8 cellular contexts compared by ENCODE assay signal in the genomic region with DNA sequence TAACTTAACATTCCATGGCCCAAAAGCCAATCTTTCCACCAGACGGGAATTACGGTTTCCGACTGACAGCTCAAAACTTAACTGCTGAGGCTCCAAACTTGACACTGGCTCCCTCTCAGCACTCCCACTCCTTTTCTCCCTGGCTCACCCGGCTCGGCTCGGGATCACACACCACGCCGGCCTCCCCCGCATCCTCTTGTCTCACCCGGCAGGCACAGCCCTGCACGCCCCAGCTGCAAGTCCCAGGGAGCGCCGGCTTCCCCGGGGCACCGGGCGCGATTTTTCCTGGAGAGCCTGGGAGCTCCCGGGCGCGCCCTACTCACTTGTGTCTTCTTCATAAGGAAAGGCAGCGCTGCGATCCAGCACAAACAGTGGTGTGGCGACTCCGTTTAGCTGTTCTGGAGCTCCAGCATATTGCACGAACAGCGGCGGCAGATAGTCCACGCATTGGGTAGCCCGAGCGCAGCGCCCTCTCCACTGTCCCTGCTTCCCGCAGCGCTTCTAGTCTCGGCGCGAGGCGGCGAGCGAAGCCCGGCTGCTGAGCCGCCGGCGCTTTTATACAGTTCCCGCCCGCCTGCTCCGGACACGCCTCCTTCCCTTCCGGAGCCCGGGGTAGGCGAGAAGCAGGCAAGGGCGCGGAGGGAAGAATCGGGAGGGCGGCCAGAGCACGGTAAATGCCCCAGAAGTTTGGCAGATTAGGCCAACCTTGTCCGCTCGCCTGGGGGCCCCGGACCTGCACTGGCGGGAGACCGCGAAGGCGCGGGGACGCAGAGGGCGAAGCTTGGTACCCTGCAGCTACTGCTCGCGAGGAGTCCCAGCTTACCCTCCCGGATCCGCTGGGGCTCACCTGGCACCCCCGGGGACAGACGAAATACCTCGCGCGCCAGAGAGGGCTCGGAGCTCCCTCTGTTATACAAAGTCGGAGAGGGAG. TPM values are rescaled to one million over a fixed set of nuclear protein-coding genes. Genes with fewer than 3 reads are reported as not detected.
DNase-seq lines count a peak whose midpoint lies in the region; ATAC-seq and TF ChIP-seq lines count a peak whose summit lies in the region.

A gene with protein sequence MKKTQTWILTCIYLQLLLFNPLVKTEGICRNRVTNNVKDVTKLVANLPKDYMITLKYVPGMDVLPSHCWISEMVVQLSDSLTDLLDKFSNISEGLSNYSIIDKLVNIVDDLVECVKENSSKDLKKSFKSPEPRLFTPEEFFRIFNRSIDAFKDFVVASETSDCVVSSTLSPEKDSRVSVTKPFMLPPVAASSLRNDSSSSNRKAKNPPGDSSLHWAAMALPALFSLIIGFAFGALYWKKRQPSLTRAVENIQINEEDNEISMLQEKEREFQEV (minus strand): TSS at position 531 of the 931 bp plus-strand sequence. CDS start 193 bp downstream, at position 338.

- peaks cover 43% of the 10 kb centered on the region for H3K27me3 ChIP-seq in GM23338 (ENCODE audit: insufficient read depth)
- no peaks in the 10 kb centered on the region for H3K27me3 ChIP-seq in MM.1S (replicated peaks; ENCODE audit: insufficient read depth, low read length)
- no peaks in the 10 kb centered on the region for H3K27me3 ChIP-seq in RWPE2 (ENCODE audit: insufficient read depth, poor library complexity, severe bottlenecking)

- H3K9me3 ChIP-seq in MM.1S (replicated peaks; ENCODE audit: insufficient read depth, low read length) (no peaks in the 10 kb centered on the region), RWPE2 (ENCODE audit: severe bottlenecking) (no peaks in the 10 kb centered on the region)

- H3K9me2 ChIP-seq in GM23338 (ENCODE audit: insufficient read depth) (no peaks in the 10 kb centered on the region), MM.1S (replicated peaks; ENCODE audit: insufficient read depth, low read length) (no peaks in the 10 kb centered on the region)

- H3K4me2 ChIP-seq in GM23338 (peak within 1 kb of the TSS; percentile 93), MM.1S (ENCODE audit: low read depth, low read length) (peak within 1 kb of the TSS; percentile 95)

- peak; percentile 91 for DNase-seq in EH (ENCODE audit: low read depth)
- peak; percentile 92 for DNase-seq in GM23338 (ENCODE audit: low spot score)
- peak; percentile 70 for DNase-seq in MM.1S
- DNase-seq in RWPE2 (ENCODE audit: low spot score) = peak; percentile 75
- DNase-seq in cerebellar cortex (ENCODE audit: low spot score) = peak; percentile 12
- DNase-seq in iPS-NIHi11 (ENCODE audit: low spot score) = peak; percentile 90
- DNase-seq in skeletal muscle cell (ENCODE audit: low read depth) = peak; percentile 65
- DNase-seq in pons (ENCODE audit: low spot score) = no peak

- peak within 1 kb of the TSS; percentile 15; the same call in 1 of the 2 replicates for H3K9ac ChIP-seq in MM.1S (ENCODE audit: low read length)

- H3K36me3 ChIP-seq in GM23338 (ENCODE audit: insufficient read depth) = no peaks in the 10 kb centered on the region
- H3K36me3 ChIP-seq in MM.1S (replicated peaks; ENCODE audit: insufficient read depth, low read length) = no peaks in the 10 kb centered on the region
- H3K36me3 ChIP-seq in RWPE2 (ENCODE audit: low read depth) = no peaks in the 10 kb centered on the region

- H4K20me1 ChIP-seq in GM23338 (replicated peaks; ENCODE audit: insufficient read depth) (peaks cover 9% of the 10 kb centered on the region; the same call in 1 of the 2 replicates), MM.1S (ENCODE audit: insufficient read depth, low read length) (no peaks in the 10 kb centered on the region)

- no peak within 1 kb of the TSS for H3K27ac Mint-ChIP-seq in GM23338

- H2AFZ ChIP-seq in GM23338 (peak within 1 kb of the TSS; percentile 77), MM.1S (ENCODE audit: low read length) (peak within 1 kb of the TSS; percentile 63)

- H3F3A ChIP-seq in GM23338 (replicated peaks; ENCODE audit: low read depth) (no peaks in the 10 kb centered on the region), MM.1S (ENCODE audit: insufficient read depth, low read length) (no peaks in the 10 kb centered on the region)

- peaks cover 47% of the 10 kb centered on the region for H3K4me1 ChIP-seq in GM23338 (ENCODE audit: insufficient read depth)
- H3K4me1 ChIP-seq in MM.1S (ENCODE audit: low read length) = no peaks in the 10 kb centered on the region
- peaks cover 21% of the 10 kb centered on the region for H3K4me1 ChIP-seq in RWPE2 (ENCODE audit: insufficient read depth, poor library complexity, severe bottlenecking)

- TF ChIP-seq CTCF in GM23338 (conservative IDR thresholded peaks at IDR 0.05; ENCODE audit: low read depth in 2 of 2) = peak in 1 of 2 experiments; percentile 32; a peak in 2 of 4 replicates
- TF ChIP-seq CTCF in MM.1S (IDR thresholded peaks at IDR 0.05; ENCODE audit: low read length) = peak; percentile 9; the same call in 1 of the 2 replicates
- TF ChIP-seq CTCF in RWPE2 (IDR thresholded peaks at IDR 0.05; ENCODE audit: poor library complexity, severe bottlenecking) = peak; percentile 56

- peaks cover 6% of the 10 kb centered on the region; the same call in 2 of the 3 replicates for H3K9me3 Mint-ChIP-seq in GM23338

- peaks cover 13% of the 10 kb centered on the region for H3K27me3 Mint-ChIP-seq in GM23338 (ENCODE audit: insufficient read depth, low read depth, poor library complexity)

- peaks cover 17% of the 10 kb centered on the region; the same call in 1 of the 2 replicates for H3K79me2 ChIP-seq in GM23338 (replicated peaks; ENCODE audit: insufficient read depth)
- H3K79me2 ChIP-seq in MM.1S (ENCODE audit: low read length) = no peaks in the 10 kb centered on the region

- no peak within 1 kb of the TSS for H3K27ac ChIP-seq in GM23338 (ENCODE audit: low read depth)
- H3K27ac ChIP-seq in MM.1S (ENCODE audit: low read length) = no peak within 1 kb of the TSS
- H3K27ac ChIP-seq in RWPE2 (ENCODE audit: poor library complexity, severe bottlenecking) = peak within 1 kb of the TSS; percentile 9

- H3K4me3 ChIP-seq in GM23338 (peak within 1 kb of the TSS; percentile 83), MM.1S (ENCODE audit: low read length) (peak within 1 kb of the TSS; percentile 64), RWPE2 (ENCODE audit: severe bottlenecking) (peak within 1 kb of the TSS; percentile 42), skeletal muscle cell (ENCODE audit: low read depth, low read length) (peak within 1 kb of the TSS; percentile 97)

- peak within 1 kb of the TSS; percentile 86 for H3K4me3 Mint-ChIP-seq in GM23338

- peaks cover 2% of the 10 kb centered on the region for H3K36me3 Mint-ChIP-seq in GM23338 (ENCODE audit: low read depth)

- ATAC-seq in GM23338 (peak; percentile 81), RWPE2 (ENCODE audit: low read depth) (peak; percentile 82)

- peaks cover 42% of the 10 kb centered on the region for H3K4me1 Mint-ChIP-seq in GM23338

TF ChIP-seq in GM23338, 12 proteins besides CTCF, POLR2A, EP300 and RAD21:
- TF ChIP-seq ZNF114 (CRISPR knock-in tag; IDR thresholded peaks at IDR 0.05) = peak; percentile 80; the same call in 1 of the 2 replicates
- TF ChIP-seq POLR2AphosphoS5 (IDR thresholded peaks at IDR 0.05; ENCODE audit: low read depth) = peak; percentile 72
- TF ChIP-seq NANOG (IDR thresholded peaks at IDR 0.05; ENCODE audit: borderline replicate concordance) = no peak

RNA-seq across cellular contexts. Expression of the gene that starts here (rescaled TPM):
- 10.7 and 12.1 TPM in 2 replicates for total RNA-seq in GM23338 (2014; rRNA removed; shearing (Covaris generic))
- polyA plus RNA-seq in GM23338 (2016; fragmentation: Nextera tagmentation; extraction: Ambion mirVana) = 2.5 and 3.1 TPM in 2 replicates

Comparison
In these comparisons a context has a peak if more than half of its experiments do, and no peak if none do; other contexts are left out.
1. H3K4me3 ChIP-seq: peak in every context shown above with its lines; median percentile 97 in skeletal muscle cell; 83 in GM23338; 64 in MM.1S; 42 in RWPE2.